In genomic region chr5:119339965-119340364, GRCh38 we compare ENCODE assay signal across 9 cellular contexts. TPM values are rescaled to one million over a fixed set of nuclear protein-coding genes. Genes with fewer than 3 reads are reported as not detected.
DNase-seq lines count a peak whose midpoint lies in the region; ATAC-seq and TF ChIP-seq lines count a peak whose summit lies in the region.
"Had no signal": no experiment of that assay in that cellular context is flagged by ENCODE, and none has a peak within 500 bp of the region (broad histone marks: within the 10 kb centered on the region; RNA-seq: fewer than 3 reads in every experiment).

No MANE protein-coding gene starts in this region.

- H3K27ac ChIP-seq in HL-60 (replicated peaks): peak overlapping the region; percentile 62
- H3K27ac ChIP-seq in prostate gland: no peak overlapping the region
- H3K27ac ChIP-seq: PC-9 had no signal

- no peak for TF ChIP-seq POLR2A in prostate gland (IDR thresholded peaks at IDR 0.05)

- CTCF ChIA-PET in activated CD8-positive, alpha-beta T cell treated with anti-CD3 and anti-CD28 coated beads, Interleukin-2, amount 10 ng/mL, durations not matched to agents 7 days and 5 days (lab: Charles Lee): interaction anchor here (0.7 to 21.9 kb wide), 19 partner anchors 8 to 352 kb away, joined by 3 to 274 read pairs (median 7); partner anchors contain the start of genes DTWD2 and TNFAIP8

- peak; percentile 13 for ATAC-seq in activated CD8-positive, alpha-beta T cell treated with anti-CD3 and anti-CD28 coated beads, Interleukin-2, amount 10 ng/mL, durations not matched to agents 7 days and 5 days
- ATAC-seq in natural killer cell (peak in 1 of 3 donors; percentile 27), GM18498 (IDR thresholded peaks at IDR 0.05; ENCODE audit: unreplicated experiment) (no peak)

- H3K4me1 Mint-ChIP-seq in activated CD8-positive, alpha-beta T cell treated with anti-CD3 and anti-CD28 coated beads, Interleukin-2, amount 10 ng/mL, durations not matched to agents 7 days and 5 days (ENCODE audit: low read depth): peaks cover 94% of the 10 kb centered on the region
- H3K4me1 Mint-ChIP-seq in natural killer cell: peaks cover 92 to 97% of the 10 kb centered on the region in 2 donors

- H3K4me1 ChIP-seq in prostate gland (replicated peaks): no peaks in the 10 kb centered on the region

- POLR2A ChIA-PET in activated CD8-positive, alpha-beta T cell treated with anti-CD3 and anti-CD28 coated beads, Interleukin-2, amount 10 ng/mL, durations not matched to agents 7 days and 5 days (lab: Charles Lee): interaction anchor here (0.9 to 19.3 kb wide), 10 partner anchors 10 to 72 kb away, joined by 3 to 280 read pairs (median 10); partner anchors contain the start of gene TNFAIP8

- H3K27ac Mint-ChIP-seq in activated CD8-positive, alpha-beta T cell treated with anti-CD3 and anti-CD28 coated beads, Interleukin-2, amount 10 ng/mL, durations not matched to agents 7 days and 5 days: peak overlapping the region; percentile 95
- peak overlapping the region; percentile 86 to 88 for H3K27ac Mint-ChIP-seq in natural killer cell

- H3K4me3 Mint-ChIP-seq in activated CD8-positive, alpha-beta T cell treated with anti-CD3 and anti-CD28 coated beads, Interleukin-2, amount 10 ng/mL, durations not matched to agents 7 days and 5 days: peak overlapping the region; percentile 78
- H3K4me3 Mint-ChIP-seq in natural killer cell: peak overlapping the region; percentile 93

- TF ChIP-seq CTCF in HL-60 (IDR thresholded peaks at IDR 0.05; ENCODE audit: insufficient read depth, low read length): no peak
- TF ChIP-seq CTCF in natural killer cell (IDR thresholded peaks at IDR 0.05): no peak
- TF ChIP-seq CTCF in prostate gland (IDR thresholded peaks at IDR 0.05): no peak

- DNase-seq in GF-D8 (lab: John Stamatoyannopoulos, UW) (peak; percentile 13), HL-60 (ENCODE audit: low read depth in 1 of 2, low spot score in 1 of 2) (no peak), natural killer cell (no peak), prostate gland (ENCODE audit: low spot score) (no peak), DMS 273 (lab: John Stamatoyannopoulos, UW; ENCODE audit: unreplicated experiment) (no peak)
- no peak for DNase-seq in activated CD8-positive, alpha-beta T cell treated with anti-CD3 and anti-CD28 coated beads, Interleukin-2, amount 10 ng/mL, durations not matched to agents 7 days and 5 days
- DNase-seq: NCI-H2081 treated with DMSO at 0.1 percent for 48 hours, PC-9 had no signal

- H3K27me3 Mint-ChIP-seq in activated CD8-positive, alpha-beta T cell treated with anti-CD3 and anti-CD28 coated beads, Interleukin-2, amount 10 ng/mL, durations not matched to agents 7 days and 5 days (ENCODE audit: low read depth): no peaks in the 10 kb centered on the region
- no peaks in the 10 kb centered on the region for H3K27me3 Mint-ChIP-seq in natural killer cell (ENCODE audit: low read depth in 2 of 2)

- no peaks in the 10 kb centered on the region for H3K9me3 Mint-ChIP-seq in activated CD8-positive, alpha-beta T cell treated with anti-CD3 and anti-CD28 coated beads, Interleukin-2, amount 10 ng/mL, durations not matched to agents 7 days and 5 days (ENCODE audit: insufficient read depth)
- no peaks in the 10 kb centered on the region for H3K9me3 Mint-ChIP-seq in natural killer cell

- intact Hi-C loops in natural killer cell (cut with micrococcal nuclease): loop anchor here (2.0 to 10.0 kb wide), 2 partner anchors 71 to 265 kb away; partner anchors contain the start of gene DMXL1
- intact Hi-C loops in prostate gland (cut with DNase I): loop anchor here (5.0 to 10.0 kb wide), 3 partner anchors 165 to 353 kb away; partner anchors contain the start of genes DMXL1 and DTWD2

- no peaks in the 10 kb centered on the region for H3K9me3 ChIP-seq in prostate gland

- peaks cover 66% of the 10 kb centered on the region for H3K36me3 Mint-ChIP-seq in activated CD8-positive, alpha-beta T cell treated with anti-CD3 and anti-CD28 coated beads, Interleukin-2, amount 10 ng/mL, durations not matched to agents 7 days and 5 days (ENCODE audit: low read depth)
- H3K36me3 Mint-ChIP-seq in natural killer cell: no peaks in the 10 kb centered on the region

- H3K27me3 ChIP-seq in HL-60 (ENCODE audit: insufficient read depth, poor library complexity, severe bottlenecking) (no peaks in the 10 kb centered on the region), prostate gland (replicated peaks; ENCODE audit: insufficient read depth) (no peaks in the 10 kb centered on the region)

- no peaks in the 10 kb centered on the region for H3K36me3 ChIP-seq in prostate gland

- H3K4me3 ChIP-seq in HL-60 (replicated peaks; ENCODE audit: insufficient read depth, low read length) (peak overlapping the region; percentile 7), prostate gland (no peak overlapping the region)
- H3K4me3 ChIP-seq: PC-9 had no signal

- WGBS in prostate gland: 95% methylated on average over 4 of the region's 4 CpGs

RNA-seq across cellular contexts. Expression of gene TNFAIP8, which starts 15.9 kb away (rescaled TPM):
- 100 to 1,000 TPM; 123 to 127 TPM for total RNA-seq in activated CD8-positive, alpha-beta T cell treated with anti-CD3 and anti-CD28 coated beads, Interleukin-2, amount 10 ng/mL, durations not matched to agents 7 days and 5 days
- total RNA-seq in natural killer cell (10 to 100 TPM; 47.6 to 87.5 (median 76.3) TPM), prostate gland (10 to 100 TPM; 21.6 to 40.0 TPM)
